1 cellular context compared by ENCODE assay signal in genomic region chr7:22700559-22701002, GRCh38.
TF ChIP-seq lines count a peak whose summit lies in the region.

No MANE protein-coding gene starts in this region.

TF ChIP-seq in H1, 55 proteins besides CTCF, POLR2A, EP300 and RAD21 (continued from another document):
- no peak for TF ChIP-seq POLR2AphosphoS5 (IDR thresholded peaks at IDR 0.05; ENCODE audit: low read depth, low read length)
- no peak for TF ChIP-seq SP4 (IDR thresholded peaks at IDR 0.05; ENCODE audit: low read length)
- TF ChIP-seq NRF1 (IDR thresholded peaks at IDR 0.05; ENCODE audit: low read depth, low read length): no peak
- TF ChIP-seq, protein P1, sequence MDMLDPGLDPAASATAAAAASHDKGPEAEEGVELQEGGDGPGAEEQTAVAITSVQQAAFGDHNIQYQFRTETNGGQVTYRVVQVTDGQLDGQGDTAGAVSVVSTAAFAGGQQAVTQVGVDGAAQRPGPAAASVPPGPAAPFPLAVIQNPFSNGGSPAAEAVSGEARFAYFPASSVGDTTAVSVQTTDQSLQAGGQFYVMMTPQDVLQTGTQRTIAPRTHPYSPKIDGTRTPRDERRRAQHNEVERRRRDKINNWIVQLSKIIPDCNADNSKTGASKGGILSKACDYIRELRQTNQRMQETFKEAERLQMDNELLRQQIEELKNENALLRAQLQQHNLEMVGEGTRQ (IDR thresholded peaks at IDR 0.05; ENCODE audit: low read length): no peak
- TF ChIP-seq SIX5 (IDR thresholded peaks at IDR 0.05; ENCODE audit: low read depth, low read length): no peak
- TF ChIP-seq BRCA1 (IDR thresholded peaks at IDR 0.05; ENCODE audit: low read depth, low read length): no peak
